14 cellular contexts compared by ENCODE assay signal in the genomic region with DNA sequence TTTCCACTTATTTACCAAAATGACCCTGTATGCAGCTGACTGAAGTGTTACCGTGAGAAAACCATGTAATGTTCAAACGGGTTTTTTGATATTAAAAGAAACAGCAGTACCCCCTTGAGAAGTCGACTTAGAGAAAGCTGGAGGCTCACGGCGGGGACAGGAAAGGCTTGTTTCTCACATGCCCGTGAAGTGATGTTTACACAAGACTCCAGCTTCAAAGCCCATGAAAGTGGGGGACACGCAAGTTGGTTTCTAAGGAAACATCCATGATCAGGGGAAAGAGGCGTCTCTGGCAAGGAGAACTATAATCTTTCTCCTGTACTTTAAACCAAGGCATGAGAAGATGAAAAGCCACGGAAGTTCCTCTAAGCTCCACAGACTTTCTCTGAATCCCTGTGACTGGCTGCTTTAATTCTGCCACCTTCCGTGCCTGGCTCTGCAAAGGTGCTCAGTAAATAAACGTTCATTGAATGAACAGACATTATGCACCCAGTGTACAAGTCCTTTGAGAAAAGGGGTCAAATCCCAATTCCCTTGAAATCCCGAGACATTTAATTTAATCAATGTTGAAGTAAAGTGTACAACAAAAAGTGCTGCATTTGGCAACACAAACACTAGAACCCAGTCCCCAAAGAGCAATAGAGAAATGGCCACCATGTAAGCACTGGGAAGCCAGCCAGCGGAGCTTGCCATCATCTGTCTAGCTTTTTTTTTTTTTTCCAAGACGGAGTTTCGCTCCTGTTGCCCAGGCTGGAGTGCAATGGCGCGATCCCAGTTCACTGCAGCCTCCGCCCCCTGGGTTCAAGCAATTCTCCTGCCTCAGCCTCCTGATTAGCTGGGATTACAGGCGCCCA. TPM values are rescaled to one million over a fixed set of nuclear protein-coding genes. Genes with fewer than 3 reads are reported as not detected.
DNase-seq lines count a peak whose midpoint lies in the region; ATAC-seq and TF ChIP-seq lines count a peak whose summit lies in the region.
"Had no signal": no experiment of that assay in that cellular context is flagged by ENCODE, and none has a peak within 500 bp of the region (broad histone marks: within the 10 kb centered on the region; RNA-seq: fewer than 3 reads in every experiment).

No MANE protein-coding gene starts in this region.

- no peak for TF ChIP-seq CTCF in foreskin fibroblast (IDR thresholded peaks at IDR 0.05; ENCODE audit: low read depth, low read length)
- no peak for TF ChIP-seq CTCF in CD14-positive monocyte (IDR thresholded peaks at IDR 0.05)

- no peaks in the 10 kb centered on the region for H3K9me3 ChIP-seq in CD4-positive, CD25-positive, alpha-beta regulatory T cell (ENCODE audit: control insufficient read depth in 2 of 2, low read length in 2 of 2)
- H3K9me3 ChIP-seq: thoracic aorta had no signal

- peaks cover 4% of the 10 kb centered on the region for H3K36me3 Mint-ChIP-seq in CD4-positive, CD25-positive, alpha-beta regulatory T cell
- peaks cover 4 to 9% of the 10 kb centered on the region in 2 donors for H3K36me3 Mint-ChIP-seq in CD14-positive monocyte
- H3K36me3 Mint-ChIP-seq: activated naive CD4-positive, alpha-beta T cell treated with anti-CD3 and anti-CD28 coated beads, Interleukin-2, amount 50 U/mL, for 24 hours had no signal

- H3K4me3 ChIP-seq in CD4-positive, CD25-positive, alpha-beta regulatory T cell (ENCODE audit: low read depth, low read length) = no peak overlapping the region
- H3K4me3 ChIP-seq in foreskin fibroblast (ENCODE audit: low read depth in 1 of 2, low read length in 2 of 2) = no peak overlapping the region
- H3K4me3 ChIP-seq: thoracic aorta had no signal

- H3K27me3 Mint-ChIP-seq in CD4-positive, CD25-positive, alpha-beta regulatory T cell = no peaks in the 10 kb centered on the region
- H3K27me3 Mint-ChIP-seq in CD14-positive monocyte (ENCODE audit: low read depth in 3 of 3) = peaks cover 4 to 12% (median 6%) of the 10 kb centered on the region in 3 donors
- H3K27me3 Mint-ChIP-seq: activated naive CD4-positive, alpha-beta T cell treated with anti-CD3 and anti-CD28 coated beads, Interleukin-2, amount 50 U/mL, for 24 hours had no signal

- peak overlapping the region in 2 of 3 donors; percentile 23 to 75 for H3K27ac Mint-ChIP-seq in CD4-positive, CD25-positive, alpha-beta regulatory T cell
- peak overlapping the region in 2 of 7 donors; percentile 7 to 68 for H3K27ac Mint-ChIP-seq in CD14-positive monocyte
- H3K27ac Mint-ChIP-seq: activated CD4-positive, alpha-beta T cell treated with anti-CD3 and anti-CD28 coated beads, Interleukin-2, amount 10 ng/mL, durations not matched to agents 24 days and 14 days; activated naive CD4-positive, alpha-beta T cell treated with anti-CD3 and anti-CD28 coated beads, Interleukin-2, amount 50 U/mL, for 24 hours had no signal

- H3K9me3 Mint-ChIP-seq in CD4-positive, CD25-positive, alpha-beta regulatory T cell = no peaks in the 10 kb centered on the region
- no peaks in the 10 kb centered on the region for H3K9me3 Mint-ChIP-seq in CD14-positive monocyte
- H3K9me3 Mint-ChIP-seq: activated CD4-positive, alpha-beta T cell treated with anti-CD3 and anti-CD28 coated beads, Interleukin-2, amount 10 ng/mL, durations not matched to agents 24 days and 14 days; activated naive CD4-positive, alpha-beta T cell treated with anti-CD3 and anti-CD28 coated beads, Interleukin-2, amount 50 U/mL, for 24 hours had no signal

- ATAC-seq in CD4-positive, CD25-positive, alpha-beta regulatory T cell (ENCODE audit: low read depth in 2 of 2) = no peak

- intact Hi-C loops in CD14-positive monocyte (cut with micrococcal nuclease) = no loop called here

- no peak for DNase-seq in CD4-positive, CD25-positive, alpha-beta regulatory T cell
- peak; percentile 92 for DNase-seq in DMS79 treated with DMSO at 0.1 percent for 48 hours (lab: John Stamatoyannopoulos, UW)
- DNase-seq in NCI-H69 (lab: John Stamatoyannopoulos, UW) = peak; percentile 80
- DNase-seq in midbrain (lab: John Stamatoyannopoulos, UW) = peak; percentile 15
- no peak for DNase-seq in foreskin fibroblast
- no peak for DNase-seq in CD14-positive monocyte (ENCODE audit: low spot score)
- DNase-seq in effector CD4-positive, alpha-beta T cell = no peak
- DNase-seq in activated T-cell treated with anti-CD3 and anti-CD28 coated beads, Interleukin-2, amount 50 U/mL, for 1 hour = no peak
- DNase-seq: activated CD4-positive, alpha-beta T cell treated with anti-CD3 and anti-CD28 coated beads, Interleukin-2, amount 10 ng/mL, durations not matched to agents 24 days and 14 days; MM.1S; NCI-H226; stimulated activated CD4-positive, alpha-beta T cell treated with anti-CD3 and anti-CD28 coated beads, Interleukin-4, amount 100 ng/mL, for 1 hour had no signal

- H3K27ac ChIP-seq in CD4-positive, CD25-positive, alpha-beta regulatory T cell (ENCODE audit: insufficient read depth, low read length, poor library complexity, severe bottlenecking) = no peak overlapping the region
- H3K27ac ChIP-seq: thoracic aorta had no signal

- no peak overlapping the region for H3K4me3 Mint-ChIP-seq in CD4-positive, CD25-positive, alpha-beta regulatory T cell
- peak overlapping the region in 1 of 2 donors; percentile 46 for H3K4me3 Mint-ChIP-seq in CD14-positive monocyte
- H3K4me3 Mint-ChIP-seq: activated CD4-positive, alpha-beta T cell treated with anti-CD3 and anti-CD28 coated beads, Interleukin-2, amount 10 ng/mL, durations not matched to agents 24 days and 14 days; activated naive CD4-positive, alpha-beta T cell treated with anti-CD3 and anti-CD28 coated beads, Interleukin-2, amount 50 U/mL, for 24 hours had no signal

- H3K4me1 Mint-ChIP-seq in CD4-positive, CD25-positive, alpha-beta regulatory T cell = peaks cover 0 to 2% (median 0%) of the 10 kb centered on the region in 4 donors
- H3K4me1 Mint-ChIP-seq in CD14-positive monocyte = peaks cover 19% of the 10 kb centered on the region

- no peaks in the 10 kb centered on the region for H3K4me1 ChIP-seq in CD4-positive, CD25-positive, alpha-beta regulatory T cell (ENCODE audit: control insufficient read depth, insufficient read depth, low read length, poor library complexity, severe bottlenecking)

- H3K36me3 ChIP-seq in CD4-positive, CD25-positive, alpha-beta regulatory T cell (ENCODE audit: control insufficient read depth, insufficient read depth, low read length) = no peaks in the 10 kb centered on the region
- H3K36me3 ChIP-seq: thoracic aorta had no signal

- no peaks in the 10 kb centered on the region for H3K27me3 ChIP-seq in CD4-positive, CD25-positive, alpha-beta regulatory T cell (ENCODE audit: control insufficient read depth, insufficient read depth, low read length)

RNA-seq across cellular contexts. Expression of a gene that starts 58.7 kb away (rescaled TPM):
- total RNA-seq in CD4-positive, CD25-positive, alpha-beta regulatory T cell = 852 TPM
- polyA plus RNA-seq in CD4-positive, CD25-positive, alpha-beta regulatory T cell = 10 to 100 TPM; 22.3 to 59.3 (median 39.5) TPM
- 100 to 1,000 TPM in 1 of 2 donors, 10 to 100 TPM in 1; 80.0 to 103 TPM for polyA plus RNA-seq in CD14-positive monocyte

Comparison
In these comparisons a context has a peak if more than half of its experiments do, and no peak if none do; other contexts are left out.
1. DNase-seq: peak in DMS79 treated with DMSO at 0.1 percent for 48 hours (single experiment), NCI-H69 (single experiment) and midbrain (single experiment); none in CD4-positive, CD25-positive, alpha-beta regulatory T cell (0 of 3), foreskin fibroblast (0 of 2), CD14-positive monocyte (single experiment), effector CD4-positive, alpha-beta T cell (single experiment) and activated T-cell treated with anti-CD3 and anti-CD28 coated beads, Interleukin-2, amount 50 U/mL, for 1 hour (single experiment).